22 cellular contexts compared by ENCODE assay signal in the genomic region with DNA sequence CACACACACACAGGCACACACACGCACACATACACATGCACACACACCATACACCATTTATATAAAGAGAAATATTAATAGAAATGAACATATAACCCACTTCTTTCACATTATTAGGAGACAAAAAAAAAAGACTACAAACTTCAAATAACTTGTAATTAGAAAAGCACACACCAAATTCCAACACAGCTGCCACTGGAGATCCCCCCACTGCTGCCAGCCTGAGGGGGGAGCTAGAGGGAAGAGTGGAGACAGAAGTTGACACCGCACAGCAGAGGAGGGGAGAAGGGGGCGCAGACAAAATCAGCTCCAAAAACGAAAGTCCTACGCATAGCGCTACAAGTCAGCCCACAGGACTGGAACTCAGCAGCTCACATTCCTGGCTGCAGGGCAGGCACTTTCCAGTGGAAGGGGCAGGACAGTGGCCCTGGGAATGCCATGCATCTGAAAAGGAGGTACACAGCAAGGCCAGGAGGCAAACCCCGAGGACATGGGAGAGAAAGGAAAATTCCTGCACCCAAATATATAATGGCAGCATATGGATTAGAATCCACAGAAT. TPM values are rescaled to one million over a fixed set of nuclear protein-coding genes. Genes with fewer than 3 reads are reported as not detected.
DNase-seq lines count a peak whose midpoint lies in the region; TF ChIP-seq lines count a peak whose summit lies in the region.
"Had no signal": no experiment of that assay in that cellular context is flagged by ENCODE, and none has a peak within 500 bp of the region (broad histone marks: within the 10 kb centered on the region; RNA-seq: fewer than 3 reads in every experiment).

No MANE protein-coding gene starts in this region.

- H2AFZ ChIP-seq in SK-N-SH (ENCODE audit: low read depth): no peak overlapping the region

- no peaks in the 10 kb centered on the region for H3K9me2 ChIP-seq in SK-N-SH

- H3K79me1 ChIP-seq in mesendoderm (ENCODE audit: low read length): no peaks in the 10 kb centered on the region

- H3K27ac Mint-ChIP-seq in immature natural killer cell: no peak overlapping the region
- H3K27ac Mint-ChIP-seq: activated naive CD4-positive, alpha-beta T cell treated with anti-CD3 and anti-CD28 coated beads for 36 hours; T-helper 2 cell treated with Interferon-gamma antibody and Interleukin-4, amounts not matched to agents 5 μg/mL and 100 μg/mL, for 36 hours had no signal

- H3K27ac ChIP-seq in mesendoderm (ENCODE audit: low read depth, low read length) (no peak overlapping the region), SK-N-SH (ENCODE audit: low read depth in 2 of 2, low read length in 1 of 2) (no peak overlapping the region)
- H3K27ac ChIP-seq: thoracic aorta had no signal

- H3K4me3 ChIP-seq in astrocyte of the cerebellum (ENCODE audit: low read depth, low read length) (no peak overlapping the region), mesendoderm (ENCODE audit: low read length) (no peak overlapping the region), SK-N-SH (ENCODE audit: low read depth in 2 of 2, low read length in 1 of 2) (no peak overlapping the region)
- H3K4me3 ChIP-seq: GM12878, thoracic aorta had no signal

- no peaks in the 10 kb centered on the region for H3F3A ChIP-seq in SK-N-SH (replicated peaks; ENCODE audit: insufficient read depth)

- H3K36me3 Mint-ChIP-seq in immature natural killer cell: peaks cover 43 to 81% (median 49%) of the 10 kb centered on the region in 3 donors

- H4K20me1 ChIP-seq in SK-N-SH (ENCODE audit: insufficient read depth): no peaks in the 10 kb centered on the region

- no peak overlapping the region for H4K5ac ChIP-seq in mesendoderm (ENCODE audit: low read length)

- H3K4me1 ChIP-seq in mesendoderm (ENCODE audit: control insufficient read depth, low read depth, low read length) (no peaks in the 10 kb centered on the region), SK-N-SH (ENCODE audit: control insufficient read depth in 1 of 2, insufficient read depth in 2 of 2, low read depth in 1 of 2, low read length in 1 of 2) (peaks cover 0 to 16% of the 10 kb centered on the region in 2 experiments; a peak in 2 of 4 replicates)

- no peak for TF ChIP-seq EP300 in SK-N-SH (IDR thresholded peaks at IDR 0.05; ENCODE audit: borderline replicate concordance in 1 of 2, low read depth in 1 of 2, low read length in 1 of 2)

- no peaks in the 10 kb centered on the region for H3K9me3 Mint-ChIP-seq in immature natural killer cell
- H3K9me3 Mint-ChIP-seq: activated naive CD4-positive, alpha-beta T cell treated with anti-CD3 and anti-CD28 coated beads for 36 hours; CD8-positive, alpha-beta memory T cell; T-helper 2 cell treated with Interferon-gamma antibody and Interleukin-4, amounts not matched to agents 5 μg/mL and 100 μg/mL, for 36 hours had no signal

- H3K9me3 ChIP-seq in SK-N-SH: no peaks in the 10 kb centered on the region
- H3K9me3 ChIP-seq: thoracic aorta had no signal

- H2BK15ac ChIP-seq in mesendoderm (replicated peaks; ENCODE audit: low read depth): no peak overlapping the region

- no CpG with 5 or more reads among the region's 7 CpGs for WGBS in mesendoderm (ENCODE audit: extremely low coverage, insufficient coverage, low lambda C conversion rate)
- WGBS in SK-N-SH (ENCODE audit: low lambda C conversion rate): 98% methylated on average over 5 of the region's 7 CpGs

- H3K18ac ChIP-seq in mesendoderm (ENCODE audit: low read length): no peak overlapping the region

- no peaks in the 10 kb centered on the region for H3K27me3 ChIP-seq in mesendoderm (ENCODE audit: insufficient read depth, low read length, poor library complexity)
- no peaks in the 10 kb centered on the region for H3K27me3 ChIP-seq in SK-N-SH (ENCODE audit: insufficient read depth)

- peaks cover 0 to 4% (median 0%) of the 10 kb centered on the region in 3 donors for H3K27me3 Mint-ChIP-seq in immature natural killer cell (ENCODE audit: low read depth in 3 of 3)
- H3K27me3 Mint-ChIP-seq: CD8-positive, alpha-beta memory T cell had no signal

- H3K9ac ChIP-seq in mesendoderm (ENCODE audit: low read length) (no peak overlapping the region), SK-N-SH (no peak overlapping the region)

- DNase-seq in ELF-1 (ENCODE audit: low read depth, low spot score): peak; percentile 57
- peak; percentile 3 to 4 for DNase-seq in Kasumi-1 (lab: John Stamatoyannopoulos, UW)
- DNase-seq in astrocyte of the cerebellum (ENCODE audit: low read depth): no peak
- DNase-seq in mesendoderm: peak; percentile 26
- DNase-seq in SK-N-SH: no peak
- no peak for DNase-seq in activated CD8-positive, alpha-beta memory T cell treated with anti-CD3 and anti-CD28 coated beads, Interleukin-2, amount 50 U/mL, for 48 hours
- DNase-seq in immature natural killer cell: no peak
- DNase-seq: activated CD8-positive, alpha-beta memory T cell treated with anti-CD3 and anti-CD28 coated beads for 24 hours; activated naive CD4-positive, alpha-beta T cell treated with anti-CD3 and anti-CD28 coated beads for 36 hours; activated T-cell treated with anti-CD3 and anti-CD28 coated beads, Interleukin-2, amount 50 U/mL, for 48 hours; aorta; CD8-positive, alpha-beta memory T cell; kidney glomerular epithelial cell; NCI-H1417; NCI-H2107; NCI-H446 treated with DMSO at 0.1 percent for 48 hours; occipital lobe; stimulated activated CD4-positive, alpha-beta T cell treated with anti-CD3 and anti-CD28 coated beads, Interleukin-4, amount 100 ng/mL, for 1 hour; stimulated activated naive CD4-positive, alpha-beta T cell treated with Interleukin-2 at 50 U/mL for 16 hours had no signal

- no peak for TF ChIP-seq RAD21 in SK-N-SH (IDR thresholded peaks at IDR 0.05; ENCODE audit: low read length)

- in situ Hi-C loops in astrocyte of the cerebellum (cut with HindIII; ENCODE audit: low sequenced_read_pairs): no loop called here

- H2BK5ac ChIP-seq in mesendoderm (ENCODE audit: low read length): no peak overlapping the region

- no peak overlapping the region for H2AK5ac ChIP-seq in mesendoderm (ENCODE audit: low read length)

- POLR2A ChIA-PET in SK-N-SH (lab: Yijun Ruan, JAX): no interaction called here

- H3K79me2 ChIP-seq in mesendoderm (ENCODE audit: control insufficient read depth, insufficient read depth, low read length) (no peaks in the 10 kb centered on the region), SK-N-SH (ENCODE audit: insufficient read depth) (no peaks in the 10 kb centered on the region)

- H3K4ac ChIP-seq in mesendoderm (ENCODE audit: low read depth, low read length): no peak overlapping the region

- H3K36me3 ChIP-seq in mesendoderm (ENCODE audit: control insufficient read depth, insufficient read depth, low read length): peaks cover 8% of the 10 kb centered on the region
- peaks cover 72 to 94% of the 10 kb centered on the region in 2 experiments for H3K36me3 ChIP-seq in SK-N-SH (replicated peaks in 1 of 2; ENCODE audit: control insufficient read depth in 1 of 2, insufficient read depth in 2 of 2, low read length in 1 of 2)

- H3K56ac ChIP-seq in mesendoderm (ENCODE audit: low read length): no peak overlapping the region

- H3K4me2 ChIP-seq in mesendoderm (ENCODE audit: low read length): no peak overlapping the region
- H3K4me2 ChIP-seq in SK-N-SH: no peak overlapping the region

- peak; percentile 3 for TF ChIP-seq CTCF in astrocyte of the cerebellum (IDR thresholded peaks at IDR 0.05; ENCODE audit: low read depth, low read length, missing control alignments)
- no peak; the same call in 1 of the 2 replicates for TF ChIP-seq CTCF in SK-N-SH (IDR thresholded peaks at IDR 0.05)

- CTCF ChIA-PET in SK-N-SH (lab: Yijun Ruan, JAX): interaction anchor here (1.0 to 1.7 kb wide), 5 partner anchors 9 to 24 kb away, joined by 3 to 9 read pairs (median 3); no protein-coding TSS in a partner anchor

- no peak overlapping the region for H3K4me3 Mint-ChIP-seq in immature natural killer cell
- H3K4me3 Mint-ChIP-seq: activated naive CD4-positive, alpha-beta T cell treated with anti-CD3 and anti-CD28 coated beads for 36 hours; CD8-positive, alpha-beta memory T cell; T-helper 2 cell treated with Interferon-gamma antibody and Interleukin-4, amounts not matched to agents 5 μg/mL and 100 μg/mL, for 36 hours had no signal

- H3K23ac ChIP-seq in mesendoderm (ENCODE audit: low read length): no peak overlapping the region

- H3K4me1 Mint-ChIP-seq in immature natural killer cell: peaks cover 0 to 8% of the 10 kb centered on the region in 2 donors
- H3K4me1 Mint-ChIP-seq: CD8-positive, alpha-beta memory T cell had no signal

- no peak overlapping the region for H4K8ac ChIP-seq in mesendoderm (ENCODE audit: low read depth, low read length)

- no peak overlapping the region for H2BK120ac ChIP-seq in mesendoderm (ENCODE audit: low read depth, low read length)

TF ChIP-seq in SK-N-SH, 30 proteins besides CTCF, POLR2A, EP300 and RAD21 (continues in another document):
- TF ChIP-seq GATA2 (CRISPR knock-in tag; IDR thresholded peaks at IDR 0.05) (no peak), POLR2AphosphoS5 (IDR thresholded peaks at IDR 0.05; ENCODE audit: low read depth, low read length) (no peak), SIN3A (IDR thresholded peaks at IDR 0.05; ENCODE audit: borderline replicate concordance, low read depth, low read length) (no peak), MXI1 (IDR thresholded peaks at IDR 0.05; ENCODE audit: low read depth, low read length) (no peak), FOSL2 (IDR thresholded peaks at IDR 0.05; ENCODE audit: borderline replicate concordance, low read depth) (no peak), RFX5 (IDR thresholded peaks at IDR 0.05; ENCODE audit: low read length) (no peak), TCF12 (IDR thresholded peaks at IDR 0.05) (no peak)

RNA-seq across cellular contexts. Expression of gene LGALS8, which starts 36.5 kb away (rescaled TPM):
- polyA plus RNA-seq in mesendoderm (2013, experiment 1 of 2): 7.7 TPM
- polyA plus RNA-seq in mesendoderm (2013, experiment 2 of 2): 7.9 TPM
- polyA plus RNA-seq in SK-N-SH (2012; rRNA removed): 18.9 and 30.3 TPM in 2 replicates
- 18.4 and 19.8 TPM in 2 replicates for polyA plus RNA-seq in SK-N-SH (2012; cell fraction: cytosol; rRNA removed)
- polyA plus RNA-seq in SK-N-SH (2012; cell fraction: nucleus; rRNA removed): 74.2 and 96.2 TPM in 2 replicates
- polyA plus RNA-seq in immature natural killer cell: 10 to 100 TPM; 24.9 to 43.6 (median 26.6) TPM

RNA-seq across cellular contexts. Expression of gene HEATR1, which starts 44.0 kb away (rescaled TPM):
- polyA plus RNA-seq in mesendoderm (2013, experiment 1 of 2): 34.2 TPM
- polyA plus RNA-seq in mesendoderm (2013, experiment 2 of 2): 33.3 TPM
- polyA plus RNA-seq in SK-N-SH (2012; rRNA removed) (10.6 and 15.2 TPM in 2 replicates), immature natural killer cell (10 to 100 TPM in 1 of 3 donors, 1 to 10 TPM in 2; 3.8 to 11.6 (median 4.6) TPM)
- polyA plus RNA-seq in SK-N-SH (2012; cell fraction: cytosol; rRNA removed): 10.1 and 10.2 TPM in 2 replicates
- 20.2 and 39.4 TPM in 2 replicates for polyA plus RNA-seq in SK-N-SH (2012; cell fraction: nucleus; rRNA removed)

Comparison
In these comparisons a context has a peak if more than half of its experiments do, and no peak if none do; other contexts are left out.
1. DNase-seq: peak in ELF-1 (single experiment), Kasumi-1 (2 of 2) and mesendoderm (single experiment); none in astrocyte of the cerebellum (single experiment), SK-N-SH (single experiment), activated CD8-positive, alpha-beta memory T cell treated with anti-CD3 and anti-CD28 coated beads, Interleukin-2, amount 50 U/mL, for 48 hours (single experiment) and immature natural killer cell (0 of 3).